In genomic region chr20:44217342-44218092, GRCh38 we compare ENCODE assay signal across 1 cellular context.
TF ChIP-seq lines count a peak whose summit lies in the region.

No MANE protein-coding gene starts in this region.

TF ChIP-seq in H1, 55 proteins besides CTCF, POLR2A, EP300 and RAD21:
- TF ChIP-seq ZNF274 (IDR thresholded peaks at IDR 0.05; ENCODE audit: borderline replicate concordance, extremely low read depth, low read length) (no peak), MAX (IDR thresholded peaks at IDR 0.05) (no peak), BCL11A (IDR thresholded peaks at IDR 0.05; ENCODE audit: low read depth in 2 of 2, low read length in 2 of 2) (no peak), SP1 (IDR thresholded peaks at IDR 0.05; ENCODE audit: low read depth, low read length) (peak; percentile 45; the same call in 1 of the 2 replicates), SIN3A (conservative IDR thresholded peaks at IDR 0.05 in 1 of 2, IDR thresholded peaks at IDR 0.05 in 1 of 2; ENCODE audit: low read depth in 1 of 2, low read length in 2 of 2) (0 out of 4 replicates have a peak, but pooled peaks of 1 of the 2 experiments have one; percentile 22)
